Comparison of ENCODE assay signal across 9 cellular contexts in genomic region chr4:38967260-38968095, GRCh38.
DNase-seq lines count a peak whose midpoint lies in the region; ATAC-seq and TF ChIP-seq lines count a peak whose summit lies in the region.
"Had no signal": no experiment of that assay in that cellular context is flagged by ENCODE, and none has a peak within 500 bp of the region (broad histone marks: within the 10 kb centered on the region; RNA-seq: fewer than 3 reads in every experiment).

No MANE protein-coding gene starts in this region.

- TF ChIP-seq CTCF in activated CD8-positive, alpha-beta T cell treated with anti-CD3 and anti-CD28 coated beads for 36 hours (IDR thresholded peaks at IDR 0.05), result no peak

- ATAC-seq in activated CD8-positive, alpha-beta T cell treated with anti-CD3 and anti-CD28 coated beads for 36 hours, result no peak
- ATAC-seq in left ventricle myocardium superior, result peak; percentile 78
- ATAC-seq in left lobe of liver, result no peak
- ATAC-seq in activated CD8-positive, alpha-beta memory T cell treated with anti-CD3 and anti-CD28 coated beads, Interleukin-2, amount 10 ng/mL, durations not matched to agents 7 days and 5 days, result no peak

- peaks cover 59% of the 10 kb centered on the region for H3K36me3 Mint-ChIP-seq in activated T-cell treated with anti-CD3 and anti-CD28 coated beads, Interleukin-2, amount 50 U/mL, for 24 hours (ENCODE audit: low read depth)
- H3K36me3 Mint-ChIP-seq in activated CD8-positive, alpha-beta T cell treated with anti-CD3 and anti-CD28 coated beads for 36 hours (ENCODE audit: low read depth), result peaks cover 45% of the 10 kb centered on the region
- peaks cover 61% of the 10 kb centered on the region for H3K36me3 Mint-ChIP-seq in activated CD8-positive, alpha-beta memory T cell treated with anti-CD3 and anti-CD28 coated beads, Interleukin-2, amount 10 ng/mL, durations not matched to agents 7 days and 5 days

- no peak overlapping the region for H3K4me3 Mint-ChIP-seq in activated T-cell treated with anti-CD3 and anti-CD28 coated beads, Interleukin-2, amount 50 U/mL, for 24 hours
- H3K4me3 Mint-ChIP-seq in activated CD8-positive, alpha-beta T cell treated with anti-CD3 and anti-CD28 coated beads for 36 hours, result no peak overlapping the region
- H3K4me3 Mint-ChIP-seq in activated CD8-positive, alpha-beta memory T cell treated with anti-CD3 and anti-CD28 coated beads, Interleukin-2, amount 10 ng/mL, durations not matched to agents 7 days and 5 days, result no peak overlapping the region

- intact Hi-C loops in activated CD8-positive, alpha-beta T cell treated with anti-CD3 and anti-CD28 coated beads for 36 hours (cut with micrococcal nuclease), result no loop called here
- intact Hi-C loops in left ventricle myocardium superior (cut with micrococcal nuclease), result no loop called here

- no peaks in the 10 kb centered on the region for H3K27me3 Mint-ChIP-seq in activated T-cell treated with anti-CD3 and anti-CD28 coated beads, Interleukin-2, amount 50 U/mL, for 24 hours
- H3K27me3 Mint-ChIP-seq in activated CD8-positive, alpha-beta T cell treated with anti-CD3 and anti-CD28 coated beads for 36 hours, result no peaks in the 10 kb centered on the region
- H3K27me3 Mint-ChIP-seq in activated CD8-positive, alpha-beta memory T cell treated with anti-CD3 and anti-CD28 coated beads, Interleukin-2, amount 10 ng/mL, durations not matched to agents 7 days and 5 days, result no peaks in the 10 kb centered on the region

- in situ Hi-C loops in KBM-7 (cut with MboI; ENCODE audit: low pct_unique_long_range_greater_than_20kb, low sequenced_read_pairs), result no loop called here

- CTCF ChIA-PET in activated CD8-positive, alpha-beta T cell treated with anti-CD3 and anti-CD28 coated beads for 36 hours (lab: Charles Lee), result no interaction called here
- CTCF ChIA-PET in activated CD8-positive, alpha-beta memory T cell treated with anti-CD3 and anti-CD28 coated beads, Interleukin-2, amount 10 ng/mL, durations not matched to agents 7 days and 5 days (lab: Charles Lee), result no interaction called here

- H3K27ac Mint-ChIP-seq in activated T-cell treated with anti-CD3 and anti-CD28 coated beads, Interleukin-2, amount 50 U/mL, for 24 hours, result peak overlapping the region; percentile 78
- H3K27ac Mint-ChIP-seq in activated CD8-positive, alpha-beta T cell treated with anti-CD3 and anti-CD28 coated beads for 36 hours, result peak overlapping the region; percentile 75
- no peak overlapping the region for H3K27ac Mint-ChIP-seq in activated CD8-positive, alpha-beta memory T cell treated with anti-CD3 and anti-CD28 coated beads, Interleukin-2, amount 10 ng/mL, durations not matched to agents 7 days and 5 days

- H3K4me1 Mint-ChIP-seq in activated T-cell treated with anti-CD3 and anti-CD28 coated beads, Interleukin-2, amount 50 U/mL, for 24 hours (ENCODE audit: low read depth), result peaks cover 20% of the 10 kb centered on the region
- peaks cover 14% of the 10 kb centered on the region for H3K4me1 Mint-ChIP-seq in activated CD8-positive, alpha-beta T cell treated with anti-CD3 and anti-CD28 coated beads for 36 hours (ENCODE audit: low read depth)
- no peaks in the 10 kb centered on the region for H3K4me1 Mint-ChIP-seq in activated CD8-positive, alpha-beta memory T cell treated with anti-CD3 and anti-CD28 coated beads, Interleukin-2, amount 10 ng/mL, durations not matched to agents 7 days and 5 days

- peaks cover 3% of the 10 kb centered on the region for H3K9me3 Mint-ChIP-seq in activated T-cell treated with anti-CD3 and anti-CD28 coated beads, Interleukin-2, amount 50 U/mL, for 24 hours
- H3K9me3 Mint-ChIP-seq in activated CD8-positive, alpha-beta T cell treated with anti-CD3 and anti-CD28 coated beads for 36 hours, result peaks cover 3% of the 10 kb centered on the region
- H3K9me3 Mint-ChIP-seq in activated CD8-positive, alpha-beta memory T cell treated with anti-CD3 and anti-CD28 coated beads, Interleukin-2, amount 10 ng/mL, durations not matched to agents 7 days and 5 days (ENCODE audit: low read depth), result no peaks in the 10 kb centered on the region

- POLR2A ChIA-PET in activated CD8-positive, alpha-beta T cell treated with anti-CD3 and anti-CD28 coated beads for 36 hours (lab: Charles Lee), result no interaction called here

- no peak for DNase-seq in activated T-cell treated with anti-CD3 and anti-CD28 coated beads, Interleukin-2, amount 50 U/mL, for 24 hours
- no peak for DNase-seq in activated T-cell treated with anti-CD3 and anti-CD28 coated beads, Interleukin-2, amount 50 U/mL, for 48 hours
- no peak for DNase-seq in activated CD8-positive, alpha-beta T cell treated with anti-CD3 and anti-CD28 coated beads for 36 hours
- DNase-seq in left ventricle myocardium superior (no peak), stromal cell of bone marrow (ENCODE audit: low read depth) (peak; percentile 98), left lobe of liver (ENCODE audit: low spot score) (no peak), KBM-7 (no peak)
- DNase-seq in activated CD8-positive, alpha-beta memory T cell treated with anti-CD3 and anti-CD28 coated beads, Interleukin-2, amount 10 ng/mL, durations not matched to agents 7 days and 5 days, result no peak
- DNase-seq: NCI-H1092 treated with DMSO at 0.1 percent for 48 hours had no signal
